In genomic region chr4:108703370-108703769, GRCh38 we compare ENCODE assay signal across 23 cellular contexts. TPM values are rescaled to one million over a fixed set of nuclear protein-coding genes. Genes with fewer than 3 reads are reported as not detected.
DNase-seq lines count a peak whose midpoint lies in the region; ATAC-seq and TF ChIP-seq lines count a peak whose summit lies in the region.
"Had no signal": no experiment of that assay in that cellular context is flagged by ENCODE, and none has a peak within 500 bp of the region (broad histone marks: within the 10 kb centered on the region; RNA-seq: fewer than 3 reads in every experiment).

No MANE protein-coding gene starts in this region.

- H3K4me2 ChIP-seq in KMS-11 = peak overlapping the region; percentile 53; the same call in 1 of the 2 replicates

- peak overlapping the region; percentile 32; the same call in 1 of the 2 replicates for H2AFZ ChIP-seq in KMS-11 (ENCODE audit: low read depth)
- H2AFZ ChIP-seq: GM23248 had no signal

- H3K4me3 ChIP-seq in KMS-11 (IDR thresholded peaks at IDR 0.05; ENCODE audit: insufficient read depth, low read depth, low read length) = no peak overlapping the region
- H3K4me3 ChIP-seq: GM23248, MG63, Peyer's patch had no signal

- H3K9me3 Mint-ChIP-seq in activated naive CD8-positive, alpha-beta T cell treated with anti-CD3 and anti-CD28 coated beads, Interleukin-2, amount 10 ng/mL, durations not matched to agents 7 days and 5 days = no peaks in the 10 kb centered on the region
- H3K9me3 Mint-ChIP-seq in activated naive CD8-positive, alpha-beta T cell treated with anti-CD3 and anti-CD28 coated beads for 36 hours = no peaks in the 10 kb centered on the region
- H3K9me3 Mint-ChIP-seq in activated T-helper 17 cell treated with anti-CD3 and anti-CD28 coated beads, Interleukin-2, amount 50 U/mL, for 72 hours = no peaks in the 10 kb centered on the region
- H3K9me3 Mint-ChIP-seq: H9, HFFc6 had no signal

- no peaks in the 10 kb centered on the region for H3K27me3 Mint-ChIP-seq in activated naive CD8-positive, alpha-beta T cell treated with anti-CD3 and anti-CD28 coated beads, Interleukin-2, amount 10 ng/mL, durations not matched to agents 7 days and 5 days
- H3K27me3 Mint-ChIP-seq in activated naive CD8-positive, alpha-beta T cell treated with anti-CD3 and anti-CD28 coated beads for 36 hours = no peaks in the 10 kb centered on the region
- no peaks in the 10 kb centered on the region for H3K27me3 Mint-ChIP-seq in activated T-helper 17 cell treated with anti-CD3 and anti-CD28 coated beads, Interleukin-2, amount 50 U/mL, for 72 hours

- no peak overlapping the region for H3K27ac Mint-ChIP-seq in activated naive CD8-positive, alpha-beta T cell treated with anti-CD3 and anti-CD28 coated beads, Interleukin-2, amount 10 ng/mL, durations not matched to agents 7 days and 5 days
- no peak overlapping the region for H3K27ac Mint-ChIP-seq in activated naive CD8-positive, alpha-beta T cell treated with anti-CD3 and anti-CD28 coated beads for 36 hours
- H3K27ac Mint-ChIP-seq in activated T-helper 17 cell treated with anti-CD3 and anti-CD28 coated beads, Interleukin-2, amount 50 U/mL, for 72 hours = peak overlapping the region; percentile 89
- H3K27ac Mint-ChIP-seq: H9, HFFc6 had no signal

- peak; percentile 26 for ATAC-seq in activated naive CD8-positive, alpha-beta T cell treated with anti-CD3 and anti-CD28 coated beads, Interleukin-2, amount 10 ng/mL, durations not matched to agents 7 days and 5 days (ENCODE audit: low read depth)
- peak; percentile 52 for ATAC-seq in activated T-helper 17 cell treated with anti-CD3 and anti-CD28 coated beads, Interleukin-2, amount 50 U/mL, for 72 hours (replicated peaks)
- no peak for ATAC-seq in stimulated activated naive CD8-positive, alpha-beta T cell treated with anti-CD3 and anti-CD28 coated beads, Interleukin-15, Interleukin-2, amounts not matched to agents 100 U/mL and 50 U/mL, for 24 hours

- H3K4me3 Mint-ChIP-seq in activated naive CD8-positive, alpha-beta T cell treated with anti-CD3 and anti-CD28 coated beads, Interleukin-2, amount 10 ng/mL, durations not matched to agents 7 days and 5 days = no peak overlapping the region
- H3K4me3 Mint-ChIP-seq in activated naive CD8-positive, alpha-beta T cell treated with anti-CD3 and anti-CD28 coated beads for 36 hours = no peak overlapping the region
- peak overlapping the region; percentile 43 for H3K4me3 Mint-ChIP-seq in activated T-helper 17 cell treated with anti-CD3 and anti-CD28 coated beads, Interleukin-2, amount 50 U/mL, for 72 hours
- H3K4me3 Mint-ChIP-seq: H9, HFFc6 had no signal

- H3K27me3 ChIP-seq in KMS-11 (ENCODE audit: insufficient read depth, low read depth) = no peaks in the 10 kb centered on the region
- H3K27me3 ChIP-seq: MG63, Peyer's patch had no signal

- DNase-seq in activated naive CD8-positive, alpha-beta T cell treated with anti-CD3 and anti-CD28 coated beads, Interleukin-2, amount 10 ng/mL, durations not matched to agents 7 days and 5 days = no peak
- no peak for DNase-seq in activated naive CD8-positive, alpha-beta T cell treated with anti-CD3 and anti-CD28 coated beads for 36 hours
- no peak for DNase-seq in stimulated activated naive CD8-positive, alpha-beta T cell treated with anti-CD3 and anti-CD28 coated beads, Interleukin-15, Interleukin-2, amounts not matched to agents 100 U/mL and 50 U/mL, for 24 hours
- DNase-seq in GDM1 (lab: John Stamatoyannopoulos, UW) = no peak
- no peak for DNase-seq in NCI-H187 (lab: John Stamatoyannopoulos, UW)
- DNase-seq: Caco-2, DMS 273 treated with DMSO at 0.1 percent for 48 hours, DMS79 treated with DMSO at 0.1 percent for 48 hours, GM23248, H9, HFFc6, MG63, NCI-H1048, NCI-H1436, NCI-H2029, NCI-H2171, NCI-H345, NCI-H524 treated with DMSO at 0.1 percent for 48 hours, NCI-H82, Peyer's patch had no signal

- POLR2A ChIA-PET in activated naive CD8-positive, alpha-beta T cell treated with anti-CD3 and anti-CD28 coated beads, Interleukin-2, amount 10 ng/mL, durations not matched to agents 7 days and 5 days (lab: Charles Lee) = no interaction called here

- H3K36me3 Mint-ChIP-seq in activated naive CD8-positive, alpha-beta T cell treated with anti-CD3 and anti-CD28 coated beads, Interleukin-2, amount 10 ng/mL, durations not matched to agents 7 days and 5 days = no peaks in the 10 kb centered on the region
- H3K36me3 Mint-ChIP-seq in activated naive CD8-positive, alpha-beta T cell treated with anti-CD3 and anti-CD28 coated beads for 36 hours = no peaks in the 10 kb centered on the region
- no peaks in the 10 kb centered on the region for H3K36me3 Mint-ChIP-seq in activated T-helper 17 cell treated with anti-CD3 and anti-CD28 coated beads, Interleukin-2, amount 50 U/mL, for 72 hours (ENCODE audit: low read depth)

- no peaks in the 10 kb centered on the region for H4K20me1 ChIP-seq in KMS-11 (ENCODE audit: insufficient read depth)

- no peak for TF ChIP-seq CTCF in KMS-11 (conservative IDR thresholded peaks at IDR 0.05; ENCODE audit: low read depth, low read length)

- H3K4me1 ChIP-seq in KMS-11 (ENCODE audit: low read depth, poor library complexity, severe bottlenecking) = peaks cover 48% of the 10 kb centered on the region
- H3K4me1 ChIP-seq: Caco-2, Peyer's patch had no signal

- H3K9ac ChIP-seq in KMS-11 = no peak overlapping the region
- H3K9ac ChIP-seq: GM23248 had no signal

- peak overlapping the region; percentile 55 for H3K27ac ChIP-seq in KMS-11
- H3K27ac ChIP-seq: GM23248, Peyer's patch had no signal

- H3K36me3 ChIP-seq in KMS-11 (ENCODE audit: insufficient read depth) = no peaks in the 10 kb centered on the region
- H3K36me3 ChIP-seq: MG63, Peyer's patch had no signal

- H3K79me2 ChIP-seq in KMS-11 (ENCODE audit: insufficient read depth, low read depth) = no peaks in the 10 kb centered on the region

- peaks cover 14% of the 10 kb centered on the region for H3K4me1 Mint-ChIP-seq in activated naive CD8-positive, alpha-beta T cell treated with anti-CD3 and anti-CD28 coated beads, Interleukin-2, amount 10 ng/mL, durations not matched to agents 7 days and 5 days
- peaks cover 25% of the 10 kb centered on the region for H3K4me1 Mint-ChIP-seq in activated naive CD8-positive, alpha-beta T cell treated with anti-CD3 and anti-CD28 coated beads for 36 hours
- peaks cover 25% of the 10 kb centered on the region for H3K4me1 Mint-ChIP-seq in activated T-helper 17 cell treated with anti-CD3 and anti-CD28 coated beads, Interleukin-2, amount 50 U/mL, for 72 hours
- H3K4me1 Mint-ChIP-seq: H9 had no signal

RNA-seq across cellular contexts. Expression of gene OSTC, which starts 53.0 kb away (rescaled TPM):
- total RNA-seq in activated naive CD8-positive, alpha-beta T cell treated with anti-CD3 and anti-CD28 coated beads, Interleukin-2, amount 10 ng/mL, durations not matched to agents 7 days and 5 days = 10 to 100 TPM; 55.0 to 58.4 TPM
- 10 to 100 TPM; 86.9 to 89.4 TPM for total RNA-seq in activated naive CD8-positive, alpha-beta T cell treated with anti-CD3 and anti-CD28 coated beads for 36 hours
- total RNA-seq in activated T-helper 17 cell treated with anti-CD3 and anti-CD28 coated beads, Interleukin-2, amount 50 U/mL, for 72 hours = 10 to 100 TPM; 48.8 to 69.7 TPM

RNA-seq across cellular contexts. Expression of gene ETNPPL, which starts 59.5 kb away (rescaled TPM):
- not detected for total RNA-seq in activated naive CD8-positive, alpha-beta T cell treated with anti-CD3 and anti-CD28 coated beads, Interleukin-2, amount 10 ng/mL, durations not matched to agents 7 days and 5 days
- total RNA-seq in activated naive CD8-positive, alpha-beta T cell treated with anti-CD3 and anti-CD28 coated beads for 36 hours = not detected
- total RNA-seq in activated T-helper 17 cell treated with anti-CD3 and anti-CD28 coated beads, Interleukin-2, amount 50 U/mL, for 72 hours = not detected
- total RNA-seq: Caco-2, GM23248, HFFc6, OCI-LY7, Peyer's patch had no signal
